In the genomic region with DNA sequence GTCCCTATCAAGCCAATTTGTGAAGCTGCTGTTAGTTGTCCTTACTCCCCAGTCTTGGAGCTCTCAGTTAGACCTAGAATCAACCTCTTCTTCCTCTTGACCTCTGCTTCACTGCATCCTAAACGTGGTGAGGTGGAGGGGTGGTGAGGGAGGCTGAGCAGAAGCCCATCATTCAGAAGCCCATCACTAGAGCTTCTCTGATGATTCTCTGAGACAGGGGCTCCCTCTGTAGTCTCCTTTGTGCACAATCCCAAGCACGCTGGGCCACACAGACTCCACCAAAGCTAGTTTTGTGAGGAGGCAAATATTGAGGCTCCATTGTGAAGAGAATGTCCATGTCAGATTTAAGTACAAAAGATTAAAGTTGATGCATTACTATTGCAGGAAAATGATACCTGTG, we compare ENCODE assay signal across 15 cellular contexts.
DNase-seq lines count a peak whose midpoint lies in the region; ATAC-seq, FAIRE-seq and TF ChIP-seq lines count a peak whose summit lies in the region.
"Had no signal": no experiment of that assay in that cellular context is flagged by ENCODE, and none has a peak within 500 bp of the region (broad histone marks: within the 10 kb centered on the region; RNA-seq: fewer than 3 reads in every experiment).

No MANE protein-coding gene starts in this region.

- no peak overlapping the region for H2AK9ac ChIP-seq in IMR-90 (replicated peaks; ENCODE audit: low read depth, low read length, poor library complexity)

- peak overlapping the region; percentile 65; the same call in 1 of the 2 replicates for H3K4ac ChIP-seq in IMR-90 (ENCODE audit: low read depth, low read length)

- H4K20me1 ChIP-seq in IMR-90 (ENCODE audit: insufficient read depth, low read length): no peaks in the 10 kb centered on the region
- no peaks in the 10 kb centered on the region for H4K20me1 ChIP-seq in astrocyte (ENCODE audit: insufficient read depth, low read length)

- WGBS in IMR-90 (ENCODE audit: extremely low coverage in 2 of 2, insufficient read length in 1 of 2), 2 experiments: 100% methylated on average over 1 of the region's 2 CpGs; no CpG with 5 or more reads in 1 of the 2 experiments

- no peaks in the 10 kb centered on the region for H3K79me1 ChIP-seq in IMR-90 (ENCODE audit: low read depth in 1 of 2, low read length in 2 of 2)

- H3K9me3 Mint-ChIP-seq in astrocyte (ENCODE audit: unreplicated experiment): no peaks in the 10 kb centered on the region
- H3K9me3 Mint-ChIP-seq: activated CD4-positive, alpha-beta memory T cell treated with anti-CD3 and anti-CD28 coated beads, Interleukin-2, amount 10 ng/mL, durations not matched to agents 7 days and 5 days had no signal

- peak overlapping the region; percentile 23; the same call in 2 of the 3 replicates for H2BK15ac ChIP-seq in IMR-90 (ENCODE audit: low read depth, low read length)

- no peak for TF ChIP-seq POLR2A in IMR-90 (IDR thresholded peaks at IDR 0.05; ENCODE audit: low read depth, low read length)

- H3K79me2 ChIP-seq in astrocyte (ENCODE audit: insufficient read depth, low read length): no peaks in the 10 kb centered on the region
- H3K79me2 ChIP-seq: parathyroid adenoma had no signal

- H2BK20ac ChIP-seq in IMR-90 (ENCODE audit: low read depth, low read length): peak overlapping the region; percentile 36

- intact Hi-C loops in IMR-90 (cut with micrococcal nuclease): no loop called here

- 0 out of 2 replicates have a peak overlapping the region, but pooled peaks have one; percentile 77 for H2AK5ac ChIP-seq in IMR-90 (ENCODE audit: low read depth, low read length)

- peak overlapping the region; percentile 67; the same call in 1 of the 2 replicates for H2BK120ac ChIP-seq in IMR-90 (ENCODE audit: low read depth, low read length)

- no peak for ATAC-seq in IMR-90 (ENCODE audit: low read depth)
- ATAC-seq in HG02571 (IDR thresholded peaks at IDR 0.05; ENCODE audit: unreplicated experiment): no peak
- ATAC-seq: body of pancreas had no signal

- H4K91ac ChIP-seq in IMR-90 (ENCODE audit: insufficient read depth, low read depth, low read length): no peak overlapping the region

- H3K9me3 ChIP-seq in IMR-90 (ENCODE audit: control insufficient read depth, insufficient read depth, low read length): no peaks in the 10 kb centered on the region
- H3K9me3 ChIP-seq in astrocyte (ENCODE audit: insufficient read depth, low read depth, low read length): no peaks in the 10 kb centered on the region
- H3K9me3 ChIP-seq: body of pancreas had no signal

- no peaks in the 10 kb centered on the region for H3K27me3 ChIP-seq in IMR-90 (ENCODE audit: control insufficient read depth, insufficient read depth, low read length)
- no peaks in the 10 kb centered on the region for H3K27me3 ChIP-seq in astrocyte (ENCODE audit: insufficient read depth, low read length)
- H3K27me3 ChIP-seq in kidney epithelial cell (ENCODE audit: control insufficient read depth, insufficient read depth, low read length): no peaks in the 10 kb centered on the region
- H3K27me3 ChIP-seq: body of pancreas had no signal

- CTCF ChIA-PET in IMR-90 (lab: Yijun Ruan, JAX): interaction anchor here (0.7 to 1.3 kb wide), 5 partner anchors 9 to 197 kb away, joined by 3 to 14 read pairs (median 3); no protein-coding TSS in a partner anchor

- no peak overlapping the region for H2BK5ac ChIP-seq in IMR-90 (ENCODE audit: low read depth, low read length, poor library complexity, severe bottlenecking)

- no peaks in the 10 kb centered on the region for H3K27me3 Mint-ChIP-seq in astrocyte (ENCODE audit: low read depth, unreplicated experiment)
- H3K27me3 Mint-ChIP-seq: activated CD4-positive, alpha-beta memory T cell treated with anti-CD3 and anti-CD28 coated beads, Interleukin-2, amount 10 ng/mL, durations not matched to agents 7 days and 5 days had no signal

- no peak overlapping the region for H3K27ac ChIP-seq in IMR-90 (ENCODE audit: insufficient read depth, low read length)
- no peak overlapping the region for H3K27ac ChIP-seq in astrocyte (ENCODE audit: low read depth, low read length)
- H3K27ac ChIP-seq: parathyroid adenoma had no signal

- peak; percentile 25; the same call in 1 of the 2 replicates for TF ChIP-seq RAD21 in IMR-90 (IDR thresholded peaks at IDR 0.05; ENCODE audit: low read length)

- peaks cover 21% of the 10 kb centered on the region for H3K4me1 Mint-ChIP-seq in astrocyte (ENCODE audit: low read depth, unreplicated experiment)

- no peak overlapping the region for H3K4me2 ChIP-seq in IMR-90 (ENCODE audit: low read depth, low read length)
- H3K4me2 ChIP-seq in astrocyte (ENCODE audit: low read length): no peak overlapping the region

- H3K4me3 ChIP-seq in IMR-90 (ENCODE audit: insufficient read depth, low read depth, low read length) (no peak overlapping the region), astrocyte (ENCODE audit: insufficient read depth, low read depth, low read length) (no peak overlapping the region), kidney epithelial cell (ENCODE audit: low read depth, low read length) (no peak overlapping the region)
- H3K4me3 ChIP-seq: body of pancreas had no signal

- H3K36me3 Mint-ChIP-seq in astrocyte (ENCODE audit: low read depth, unreplicated experiment): no peaks in the 10 kb centered on the region

- H3K14ac ChIP-seq in IMR-90 (replicated peaks; ENCODE audit: low read depth, low read length): no peak overlapping the region

- H3K23ac ChIP-seq in IMR-90 (ENCODE audit: low read depth, low read length): no peak overlapping the region

- no peak overlapping the region for H3K4me3 Mint-ChIP-seq in astrocyte (ENCODE audit: unreplicated experiment)
- H3K4me3 Mint-ChIP-seq: activated CD4-positive, alpha-beta memory T cell treated with anti-CD3 and anti-CD28 coated beads, Interleukin-2, amount 10 ng/mL, durations not matched to agents 7 days and 5 days had no signal

- dilution Hi-C loops in IMR-90 (cut with HindIII; ENCODE audit: low sequenced_read_pairs, unreplicated experiment): no loop called here

- no peak for FAIRE-seq in astrocyte (lab: Jason Lieb, UNC)
- FAIRE-seq: frontal cortex, keratinocyte had no signal

- no peak overlapping the region for H4K8ac ChIP-seq in IMR-90 (ENCODE audit: low read depth in 2 of 2, low read length in 2 of 2)

- H3K36me3 ChIP-seq in IMR-90 (ENCODE audit: control insufficient read depth, insufficient read depth, low read length) (no peaks in the 10 kb centered on the region), astrocyte (ENCODE audit: insufficient read depth, low read length) (no peaks in the 10 kb centered on the region), kidney epithelial cell (ENCODE audit: control insufficient read depth, insufficient read depth, low read length) (no peaks in the 10 kb centered on the region)

- DNase-seq in GDM1 (lab: John Stamatoyannopoulos, UW): peak; percentile 47
- DNase-seq in IMR-90: no peak
- DNase-seq in astrocyte (ENCODE audit: low read depth): no peak
- no peak for DNase-seq in kidney epithelial cell (ENCODE audit: low read depth)
- DNase-seq in NCI-H524 (lab: John Stamatoyannopoulos, UW): no peak
- no peak for DNase-seq in DMS79 treated with DMSO at 0.1 percent for 48 hours (lab: John Stamatoyannopoulos, UW)
- DNase-seq: activated CD4-positive, alpha-beta memory T cell treated with anti-CD3 and anti-CD28 coated beads, Interleukin-2, amount 10 ng/mL, durations not matched to agents 7 days and 5 days; activated effector memory CD4-positive, alpha-beta T cell treated with anti-CD3 and anti-CD28 coated beads, Interleukin-2, amount 50 U/mL, for 16 hours; body of pancreas; NCI-H1092 treated with DMSO at 0.1 percent for 48 hours; NCI-H446 had no signal

- BruUV-seq in IMR-90 (replicated peaks; lab: Mats Ljungman, UMichigan): no TSS peak

- H3K18ac ChIP-seq in IMR-90 (ENCODE audit: low read depth, low read length): no peak overlapping the region

- H3K9me1 ChIP-seq in IMR-90 (ENCODE audit: insufficient read depth, low read length): peaks cover 8% of the 10 kb centered on the region

- POLR2A ChIA-PET in IMR-90 (lab: Charles Lee; ENCODE audit: unreplicated experiment): no interaction called here

- H3K4me1 ChIP-seq in IMR-90 (ENCODE audit: control insufficient read depth, insufficient read depth, low read length) (peaks cover 10% of the 10 kb centered on the region), astrocyte (ENCODE audit: insufficient read depth, low read length) (peaks cover 14% of the 10 kb centered on the region)
- H3K4me1 ChIP-seq: parathyroid adenoma had no signal

- peak; percentile 31; the same call in 1 of the 2 replicates for TF ChIP-seq CTCF in IMR-90 (conservative IDR thresholded peaks at IDR 0.05; ENCODE audit: low read depth, low read length)
- peak; percentile 2 for TF ChIP-seq CTCF in astrocyte (IDR thresholded peaks at IDR 0.05; ENCODE audit: insufficient read depth, low read depth, low read length)
- TF ChIP-seq CTCF in kidney epithelial cell (IDR thresholded peaks at IDR 0.05; ENCODE audit: insufficient read depth, low read length, poor library complexity, severe bottlenecking): peak; percentile 8

- peak overlapping the region; percentile 21; the same call in 1 of the 2 replicates for H4K5ac ChIP-seq in IMR-90 (ENCODE audit: low read depth, low read length)

- in situ Hi-C loops in IMR-90 (cut with MboI; ENCODE audit: low sequenced_read_pairs): no loop called here

- H3K27ac Mint-ChIP-seq in astrocyte (ENCODE audit: unreplicated experiment): no peak overlapping the region
- H3K27ac Mint-ChIP-seq: activated CD4-positive, alpha-beta memory T cell treated with anti-CD3 and anti-CD28 coated beads, Interleukin-2, amount 10 ng/mL, durations not matched to agents 7 days and 5 days had no signal

- no peak overlapping the region for H3K9ac ChIP-seq in IMR-90 (ENCODE audit: low read depth, low read length)
- no peak overlapping the region for H3K9ac ChIP-seq in astrocyte (ENCODE audit: low read length)
- H3K9ac ChIP-seq: parathyroid adenoma had no signal

- H2AFZ ChIP-seq in IMR-90 (replicated peaks; ENCODE audit: low read length, poor library complexity): peak overlapping the region; percentile 32
- H2AFZ ChIP-seq in astrocyte (ENCODE audit: low read depth, low read length): no peak overlapping the region
- H2AFZ ChIP-seq: parathyroid adenoma had no signal

- H3K56ac ChIP-seq in IMR-90 (ENCODE audit: extremely low read depth, insufficient read depth, low read length): no peak overlapping the region

TF ChIP-seq in IMR-90, 13 proteins besides CTCF, POLR2A, EP300 and RAD21:
- TF ChIP-seq CHD1 (IDR thresholded peaks at IDR 0.05; ENCODE audit: low read depth, low read length): no peak
